ENCODE assay signal across 9 cellular contexts in the genomic region with DNA sequence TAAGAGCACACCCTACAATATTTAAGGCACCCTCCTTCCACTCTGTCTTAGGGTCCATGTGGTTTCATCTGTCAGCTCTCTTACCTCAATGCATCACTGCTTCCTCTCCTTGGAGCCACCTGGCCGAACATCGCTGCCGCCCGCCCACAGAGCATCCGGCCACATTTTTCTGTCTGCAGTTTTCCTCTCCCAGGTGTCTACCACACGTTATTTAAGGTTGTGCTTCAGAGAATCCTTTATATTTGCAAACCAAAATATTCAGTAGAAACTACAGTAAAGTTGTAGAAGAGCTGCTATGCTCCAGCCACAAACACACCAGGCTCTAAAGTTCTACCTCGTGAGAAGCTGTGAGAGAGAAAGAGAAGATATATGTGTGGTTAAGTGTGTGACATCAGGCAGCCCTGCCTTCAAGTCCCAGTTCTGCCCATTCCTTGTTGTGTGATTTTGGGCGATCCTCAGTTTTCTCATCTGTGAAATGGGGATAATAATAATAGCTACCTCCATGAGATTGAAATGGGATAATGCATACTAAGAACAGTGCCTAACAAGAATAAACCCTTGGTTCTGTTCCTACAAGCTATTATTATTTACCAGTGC. TPM values are rescaled to one million over a fixed set of nuclear protein-coding genes. Genes with fewer than 3 reads are reported as not detected.
DNase-seq lines count a peak whose midpoint lies in the region; ATAC-seq and TF ChIP-seq lines count a peak whose summit lies in the region.
"Had no signal": no experiment of that assay in that cellular context is flagged by ENCODE, and none has a peak within 500 bp of the region (broad histone marks: within the 10 kb centered on the region; RNA-seq: fewer than 3 reads in every experiment).

No MANE protein-coding gene starts in this region.

- no peaks in the 10 kb centered on the region for H3K27me3 Mint-ChIP-seq in activated T-helper 17 cell treated with anti-CD3 and anti-CD28 coated beads, Interleukin-2, amount 50 U/mL, for 72 hours

- no peaks in the 10 kb centered on the region for H3K9me3 Mint-ChIP-seq in activated T-helper 17 cell treated with anti-CD3 and anti-CD28 coated beads, Interleukin-2, amount 50 U/mL, for 72 hours

- POLR2A ChIA-PET in HEK293T (lab: Yijun Ruan, JAX): no interaction called here

- H3K36me3 Mint-ChIP-seq in activated T-helper 17 cell treated with anti-CD3 and anti-CD28 coated beads, Interleukin-2, amount 50 U/mL, for 72 hours (ENCODE audit: low read depth): peaks cover 12% of the 10 kb centered on the region

- peak overlapping the region; percentile 94 for H3K4me3 Mint-ChIP-seq in activated T-helper 17 cell treated with anti-CD3 and anti-CD28 coated beads, Interleukin-2, amount 50 U/mL, for 72 hours

- H3K27ac Mint-ChIP-seq in activated T-helper 17 cell treated with anti-CD3 and anti-CD28 coated beads, Interleukin-2, amount 50 U/mL, for 72 hours: peak overlapping the region; percentile 94

- no peak for TF ChIP-seq CTCF in gastrocnemius medialis (IDR thresholded peaks at IDR 0.05 in 4 of 5, conservative IDR thresholded peaks at IDR 0.05 in 1 of 5)

- intact Hi-C loops in gastrocnemius medialis (cut with DNase I; ENCODE audit: low total_unique reads): loop anchor here (10.0 kb wide), 3 partner anchors 459 to 749 kb away; a partner anchor contains a TSS

- peak; percentile 57 for ATAC-seq in GM21423 (IDR thresholded peaks at IDR 0.05; ENCODE audit: unreplicated experiment)
- peak; percentile 44 for ATAC-seq in activated T-helper 17 cell treated with anti-CD3 and anti-CD28 coated beads, Interleukin-2, amount 50 U/mL, for 72 hours (replicated peaks)
- ATAC-seq in gastrocnemius medialis: no peak

- no peak for TF ChIP-seq POLR2A in gastrocnemius medialis (IDR thresholded peaks at IDR 0.05)

- H3K9me3 ChIP-seq in gastrocnemius medialis: no peaks in the 10 kb centered on the region
- H3K9me3 ChIP-seq: lower lobe of right lung had no signal

- CTCF ChIA-PET in HEK293T (lab: Yijun Ruan, JAX): interaction anchor here (0.7 kb wide), 1 partner anchor 277 kb away, joined by 3 read pairs; no protein-coding TSS in a partner anchor

- H3K4me1 ChIP-seq in gastrocnemius medialis: peaks cover 0 to 5% of the 10 kb centered on the region in 2 donors

- in situ Hi-C loops in gastrocnemius medialis (cut with MboI; ENCODE audit: low sequenced_read_pairs in 4 of 4): no loop called here

- H3K27me3 ChIP-seq in gastrocnemius medialis: no peaks in the 10 kb centered on the region

- H3K4me1 Mint-ChIP-seq in activated T-helper 17 cell treated with anti-CD3 and anti-CD28 coated beads, Interleukin-2, amount 50 U/mL, for 72 hours: peaks cover 59% of the 10 kb centered on the region

- no peaks in the 10 kb centered on the region for H3K36me3 ChIP-seq in gastrocnemius medialis
- H3K36me3 ChIP-seq: lower lobe of right lung had no signal

- H3K27ac ChIP-seq in gastrocnemius medialis: no peak overlapping the region
- H3K27ac ChIP-seq: lower lobe of right lung, SK-N-MC had no signal

- DNase-seq in Jurkat, Clone E6-1 (ENCODE audit: low read depth, low spot score): peak; percentile 98
- peak; percentile 79 for DNase-seq in stimulated activated CD8-positive, alpha-beta memory T cell treated with anti-CD3 and anti-CD28 coated beads, Interleukin-12 subunit alpha, Interleukin-12 subunit beta, amount 100 ng/mL, for 4 hours (ENCODE audit: low read depth)
- DNase-seq in HEK293T (ENCODE audit: extremely low spot score) (no peak), midbrain (lab: John Stamatoyannopoulos, UW) (no peak), gastrocnemius medialis (no peak)
- DNase-seq: lower lobe of right lung had no signal

- H3K4me3 ChIP-seq in Jurkat, Clone E6-1 (ENCODE audit: low read length): peak overlapping the region; percentile 19
- H3K4me3 ChIP-seq in gastrocnemius medialis: no peak overlapping the region
- H3K4me3 ChIP-seq: lower lobe of right lung, SK-N-MC had no signal

TF ChIP-seq in HEK293T, 16 proteins besides CTCF, POLR2A, EP300 and RAD21:
- TF ChIP-seq LEF1 (IDR thresholded peaks at IDR 0.05; ENCODE audit: borderline replicate concordance) (no peak), HDGF (IDR thresholded peaks at IDR 0.05; ENCODE audit: borderline replicate concordance) (no peak), SUZ12 (IDR thresholded peaks at IDR 0.05) (no peak), FOXA1 (IDR thresholded peaks at IDR 0.05) (no peak), L3MBTL2 (conservative IDR thresholded peaks at IDR 0.05) (no peak), CTBP1 (IDR thresholded peaks at IDR 0.05; ENCODE audit: borderline replicate concordance) (no peak), NFRKB (IDR thresholded peaks at IDR 0.05) (no peak)

RNA-seq across cellular contexts. Expression of a gene that starts 4.9 kb away (rescaled TPM):
- 23.5 TPM for polyA plus RNA-seq in Jurkat, Clone E6-1 (2012; ENCODE audit: insufficient read depth, insufficient read length)
- 100 to 1,000 TPM; 168 to 190 TPM for total RNA-seq in activated T-helper 17 cell treated with anti-CD3 and anti-CD28 coated beads, Interleukin-2, amount 50 U/mL, for 72 hours
- 10 to 100 TPM in 1 of 4 donors, 1 to 10 TPM in 3; 4.4 to 11.5 (median 8.8) TPM for total RNA-seq in gastrocnemius medialis

Comparison
In these comparisons a context has a peak if more than half of its experiments do, and no peak if none do; other contexts are left out.
1. ATAC-seq: peak in GM21423 (single experiment) and activated T-helper 17 cell treated with anti-CD3 and anti-CD28 coated beads, Interleukin-2, amount 50 U/mL, for 72 hours (single experiment); none in gastrocnemius medialis (0 of 2).
2. DNase-seq: peak in Jurkat, Clone E6-1 (single experiment) and stimulated activated CD8-positive, alpha-beta memory T cell treated with anti-CD3 and anti-CD28 coated beads, Interleukin-12 subunit alpha, Interleukin-12 subunit beta, amount 100 ng/mL, for 4 hours (single experiment); none in HEK293T (single experiment), midbrain (single experiment) and gastrocnemius medialis (0 of 2).
3. RNA of a gene that starts 4.9 kb away (total RNA-seq): 168 to 190 TPM in activated T-helper 17 cell treated with anti-CD3 and anti-CD28 coated beads, Interleukin-2, amount 50 U/mL, for 72 hours; 4.4 to 11.5 TPM in gastrocnemius medialis; every median in the first group is over 10 times any median in the second.